ENCODE assay signal across 8 cellular contexts in the genomic region with DNA sequence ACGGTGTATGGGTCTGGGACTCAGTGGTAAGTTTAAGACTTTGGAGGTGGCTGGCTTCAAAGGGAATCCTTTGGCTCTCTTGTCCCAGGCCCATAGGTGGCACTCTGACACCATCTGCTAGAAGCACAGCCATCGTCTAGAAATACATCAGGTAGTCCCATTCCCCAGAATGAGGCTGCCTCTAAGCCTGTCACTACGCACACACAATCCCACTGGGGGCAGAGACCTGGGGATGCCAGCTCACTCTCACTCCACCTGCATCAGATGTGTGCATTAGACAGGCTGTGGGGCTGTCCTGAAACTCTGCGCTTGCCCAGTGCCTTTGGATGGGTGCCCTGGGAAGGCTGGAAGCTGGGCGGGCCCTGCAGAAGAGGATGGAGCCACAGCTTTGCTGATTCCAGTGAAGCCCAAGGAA.
DNase-seq lines count a peak whose midpoint lies in the region; ATAC-seq and TF ChIP-seq lines count a peak whose summit lies in the region.

No MANE protein-coding gene starts in this region.

- H3K4me2 ChIP-seq in HCT116 (ENCODE audit: low read length) = no peak overlapping the region
- no peak overlapping the region for H3K4me2 ChIP-seq in neuronal stem cell (ENCODE audit: insufficient read depth, low read length, poor library complexity, severe bottlenecking)

- no peak overlapping the region for H2BK5ac ChIP-seq in neuronal stem cell (ENCODE audit: low read length)

- no peak overlapping the region for H3K14ac ChIP-seq in neuronal stem cell (ENCODE audit: low read length)

- no peak overlapping the region for H4K91ac ChIP-seq in neuronal stem cell (ENCODE audit: low read depth, low read length, poor library complexity)

- no peak overlapping the region for H2BK120ac ChIP-seq in neuronal stem cell (ENCODE audit: low read depth, low read length)

- H3K4me1 ChIP-seq in HCT116 (ENCODE audit: control insufficient read depth in 1 of 2, insufficient read depth in 2 of 2, low read length in 2 of 2) = no peaks in the 10 kb centered on the region
- H3K4me1 ChIP-seq in neuronal stem cell (ENCODE audit: control insufficient read depth in 2 of 2, insufficient read depth in 1 of 2, low read depth in 1 of 2, low read length in 2 of 2) = no peaks in the 10 kb centered on the region
- no peaks in the 10 kb centered on the region for H3K4me1 ChIP-seq in gastrocnemius medialis

- TF ChIP-seq CTCF in HCT116 (IDR thresholded peaks at IDR 0.05 in 2 of 3, conservative IDR thresholded peaks at IDR 0.05 in 1 of 3; ENCODE audit: borderline replicate concordance in 1 of 3, insufficient read depth in 1 of 3, low read depth in 2 of 3, low read length in 2 of 3) = peak; percentile 45 to 71 (median 67); a peak in 5 of 6 replicates
- TF ChIP-seq CTCF in gastrocnemius medialis (IDR thresholded peaks at IDR 0.05 in 4 of 5, conservative IDR thresholded peaks at IDR 0.05 in 1 of 5) = peak in 1 of 5 experiments; percentile 9

- H3K9ac ChIP-seq in HCT116 (ENCODE audit: low read length) (no peak overlapping the region), neuronal stem cell (ENCODE audit: low read depth, low read length, poor library complexity) (no peak overlapping the region)

- H3K36me3 ChIP-seq in HCT116 (ENCODE audit: control insufficient read depth in 1 of 2, insufficient read depth in 2 of 2, low read length in 2 of 2) = no peaks in the 10 kb centered on the region
- no peaks in the 10 kb centered on the region for H3K36me3 ChIP-seq in neuronal stem cell (replicated peaks in 1 of 2; ENCODE audit: control insufficient read depth in 2 of 2, insufficient read depth in 2 of 2, low read length in 2 of 2)
- H3K36me3 ChIP-seq in gastrocnemius medialis = no peaks in the 10 kb centered on the region

- RAD21 ChIA-PET in HCT116 (lab: Charles Lee; ENCODE audit: low non-redundant PET in 1 of 2, low total read pairs in 2 of 2, uncharacterized antibody in 2 of 2, unreplicated experiment in 2 of 2) = no interaction called here

- H2BK15ac ChIP-seq in neuronal stem cell (ENCODE audit: low read length) = no peak overlapping the region

- no CpG with 5 or more reads among the region's 5 CpGs for WGBS in neuronal stem cell (ENCODE audit: extremely low coverage in 2 of 2, insufficient read length in 2 of 2, insufficient replicate concordance in 1 of 2), 2 donors

- no peak overlapping the region for H3K23ac ChIP-seq in neuronal stem cell (ENCODE audit: low read depth, low read length, poor library complexity)

- H2AK5ac ChIP-seq in neuronal stem cell (ENCODE audit: low read depth, low read length) = no peak overlapping the region

- no peaks in the 10 kb centered on the region for H3K79me1 ChIP-seq in neuronal stem cell (ENCODE audit: low read depth, low read length)

- H3K27me3 ChIP-seq in HCT116 (ENCODE audit: insufficient read depth, low read length) (no peaks in the 10 kb centered on the region), neuronal stem cell (ENCODE audit: control insufficient read depth in 3 of 3, insufficient read depth in 3 of 3, low read depth in 1 of 3, low read length in 3 of 3) (no peaks in the 10 kb centered on the region), gastrocnemius medialis (no peaks in the 10 kb centered on the region)

- no peaks in the 10 kb centered on the region for H3K79me2 ChIP-seq in HCT116 (ENCODE audit: insufficient read depth, low read length)

- no peak overlapping the region for H2BK12ac ChIP-seq in neuronal stem cell (ENCODE audit: low read length)

- no TSS peak for BruUV-seq in HCT116 (replicated peaks; lab: Mats Ljungman, UMichigan)

- no peak overlapping the region for H3K18ac ChIP-seq in neuronal stem cell (ENCODE audit: low read length)

- in situ Hi-C loops in Caki2 (cut with HindIII; ENCODE audit: low pct_unique_long_range_greater_than_20kb, low sequenced_read_pairs) = no loop called here
- in situ Hi-C loops in gastrocnemius medialis (cut with MboI; ENCODE audit: low sequenced_read_pairs in 4 of 4) = no loop called here

- no peak for TF ChIP-seq POLR2A in HCT116 (IDR thresholded peaks at IDR 0.05; ENCODE audit: borderline replicate concordance, extremely low read depth, insufficient read depth, insufficient read length)
- no peak for TF ChIP-seq POLR2A in gastrocnemius medialis (IDR thresholded peaks at IDR 0.05)

- POLR2A ChIA-PET in HCT116 (lab: Charles Lee) = no interaction called here

- peak; percentile 79 for TF ChIP-seq RAD21 in HCT116 (IDR thresholded peaks at IDR 0.05; ENCODE audit: low read depth)

- intact Hi-C loops in HCT116 (cut with micrococcal nuclease) = loop anchor here (1.0 to 10.0 kb wide), 4 partner anchors 238 to 1276 kb away; partner anchors contain the start of gene INSYN2B
- intact Hi-C loops in gastrocnemius medialis (cut with DNase I; ENCODE audit: low total_unique reads) = no loop called here

- H3K9me2 ChIP-seq in HCT116 (ENCODE audit: insufficient read depth) = no peaks in the 10 kb centered on the region

- H4K20me1 ChIP-seq in HCT116 (ENCODE audit: insufficient read depth) = no peaks in the 10 kb centered on the region

- peak; percentile 89 for ATAC-seq in HCT116
- ATAC-seq in esophagus mucosa = peak; percentile 73
- ATAC-seq in HG02852 (IDR thresholded peaks at IDR 0.05; ENCODE audit: unreplicated experiment) = no peak
- no peak for ATAC-seq in gastrocnemius medialis

- H3K9me3 ChIP-seq in HCT116 (ENCODE audit: control insufficient read depth in 1 of 2, insufficient read depth in 1 of 2, low read depth in 1 of 2, low read length in 2 of 2) (no peaks in the 10 kb centered on the region), neuronal stem cell (replicated peaks in 1 of 2; ENCODE audit: control insufficient read depth in 2 of 2, insufficient read depth in 1 of 2, low read depth in 1 of 2, low read length in 2 of 2) (no peaks in the 10 kb centered on the region), gastrocnemius medialis (no peaks in the 10 kb centered on the region)

- CTCF ChIA-PET in HCT116 (lab: Charles Lee) = interaction anchor here (1.0 kb wide), 2 partner anchors 240 to 280 kb away, joined by 3 to 4 read pairs; no protein-coding TSS in a partner anchor

- H3K27ac ChIP-seq in HCT116 (ENCODE audit: low read depth, low read length) (no peak overlapping the region), neuronal stem cell (replicated peaks; ENCODE audit: low read length) (no peak overlapping the region), gastrocnemius medialis (no peak overlapping the region)

- H3K4me3 ChIP-seq in HCT116 (replicated peaks in 1 of 2; ENCODE audit: low read depth in 1 of 2, low read length in 2 of 2) (no peak overlapping the region), neuronal stem cell (ENCODE audit: low read length in 2 of 2) (no peak overlapping the region), gastrocnemius medialis (no peak overlapping the region)

- H4K8ac ChIP-seq in neuronal stem cell (ENCODE audit: low read depth, low read length) = no peak overlapping the region

- DNase-seq in Caki2 (ENCODE audit: low read depth) (peak; percentile 32), HCT116 (ENCODE audit: low read depth, low spot score) (peak; percentile 7), RKO (ENCODE audit: low spot score) (peak; percentile 48), neuronal stem cell (ENCODE audit: low spot score) (peak; percentile 46), gastrocnemius medialis (no peak), T-helper 1 cell (no peak)

- no peak overlapping the region for H3K4ac ChIP-seq in neuronal stem cell (ENCODE audit: low read length)

- H2AFZ ChIP-seq in HCT116 (ENCODE audit: low read depth, low read length, poor library complexity, severe bottlenecking) = no peak overlapping the region
- peak overlapping the region; percentile 27 for H2AFZ ChIP-seq in neuronal stem cell (ENCODE audit: low read length)

TF ChIP-seq in HCT116, 20 proteins besides CTCF, POLR2A, EP300 and RAD21:
- TF ChIP-seq ZFX (IDR thresholded peaks at IDR 0.05) (no peak), TCF7L2 (IDR thresholded peaks at IDR 0.05; ENCODE audit: borderline replicate concordance, extremely low read depth, insufficient read depth, insufficient read length) (peak; percentile 62)

Comparison
In these comparisons a context has a peak if more than half of its experiments do, and no peak if none do; other contexts are left out.
1. DNase-seq: peak in Caki2 (single experiment), HCT116 (single experiment), RKO (single experiment) and neuronal stem cell (single experiment); none in gastrocnemius medialis (0 of 2) and T-helper 1 cell (0 of 5).
2. ATAC-seq: peak in HCT116 (single experiment) and esophagus mucosa (single experiment); none in HG02852 (single experiment) and gastrocnemius medialis (0 of 2).